In the genomic region with DNA sequence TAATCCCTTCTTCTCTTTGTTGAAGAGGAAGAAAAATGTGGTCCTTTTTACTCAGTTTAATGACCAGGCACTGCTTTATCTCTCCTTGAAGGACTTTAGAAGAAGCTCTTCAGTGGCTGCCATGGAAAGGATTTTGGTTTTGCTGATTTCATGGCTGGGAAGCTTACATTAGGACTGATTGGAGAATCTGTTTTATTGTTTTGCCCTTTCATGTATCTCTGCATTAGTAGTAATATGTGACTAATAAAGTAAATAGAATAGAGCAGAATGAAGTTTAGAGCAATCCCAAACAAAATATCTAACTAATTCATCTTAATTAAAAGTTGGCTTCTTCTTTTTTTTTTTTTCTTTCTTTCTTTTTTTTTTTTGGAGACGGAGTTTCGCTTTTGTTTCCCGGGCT, we compare ENCODE assay signal across 23 cellular contexts.
"Had no signal": no experiment of that assay in that cellular context is flagged by ENCODE, and none has a peak within 500 bp of the region (broad histone marks: within the 10 kb centered on the region; RNA-seq: fewer than 3 reads in every experiment).

No MANE protein-coding gene starts in this region.

- H3K9me3 ChIP-seq: MG63, SJSA1 had no signal

- ATAC-seq: HepG2 had no signal

- H3K36me3 ChIP-seq: MG63, SJSA1 had no signal

- H3K4me1 ChIP-seq: SJSA1 had no signal

- H3K27me3 ChIP-seq: MG63, SJSA1 had no signal

- H3K4me3 ChIP-seq: MG63, SJSA1, SK-N-MC had no signal

- DNase-seq: IMR-90, Karpas-422, KG1, MG63, NCI-H1092, NCI-H1105 treated with DMSO at 0.1 percent for 48 hours, NCI-H1436, NCI-H187, NCI-H2029 treated with DMSO at 0.1 percent for 48 hours, NCI-H2171, NCI-H226, NCI-H446, NCI-H510A, NCI-H524 treated with DMSO at 0.1 percent for 48 hours, NCI-H69, NCI-H774, Right ventricle myocardium superior, RPMI8226, SIG-M5 had no signal

- H3K27ac ChIP-seq: SJSA1, SK-N-MC had no signal

- FAIRE-seq: HepG2, RCC 7860 had no signal
